In the genomic region with DNA sequence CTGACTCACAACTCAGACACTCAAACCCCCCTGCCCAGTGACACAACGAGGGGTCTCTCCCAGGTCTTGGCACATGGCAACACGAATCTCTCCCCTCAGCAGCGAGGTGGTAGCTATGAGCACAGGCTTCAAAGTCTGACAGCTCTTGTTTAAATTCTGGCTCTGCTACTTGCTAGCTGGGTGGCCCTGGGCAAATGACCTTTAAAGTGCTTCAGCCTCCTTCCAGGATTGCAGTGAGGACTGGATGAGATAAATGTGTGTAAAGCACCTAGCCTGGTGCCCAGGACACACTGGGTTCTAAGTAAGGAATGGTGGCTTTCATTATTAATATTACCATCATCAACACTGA, we compare ENCODE assay signal across 12 cellular contexts. TPM values are rescaled to one million over a fixed set of nuclear protein-coding genes. Genes with fewer than 3 reads are reported as not detected.
DNase-seq lines count a peak whose midpoint lies in the region; ATAC-seq and TF ChIP-seq lines count a peak whose summit lies in the region.
"Had no signal": no experiment of that assay in that cellular context is flagged by ENCODE, and none has a peak within 500 bp of the region (broad histone marks: within the 10 kb centered on the region; RNA-seq: fewer than 3 reads in every experiment).

No MANE protein-coding gene starts in this region.

- peak overlapping the region; percentile 41 for H3K9ac ChIP-seq in PC-3 (ENCODE audit: low read length)
- peak overlapping the region; percentile 36 for H3K9ac ChIP-seq in mammary epithelial cell (ENCODE audit: insufficient read depth, low read length)
- peak overlapping the region; percentile 85 for H3K9ac ChIP-seq in mesenchymal stem cell (ENCODE audit: low read length)

- H4K8ac ChIP-seq in mesenchymal stem cell (ENCODE audit: low read length) = peak overlapping the region; percentile 93

- TF ChIP-seq CTCF in PC-3 (conservative IDR thresholded peaks at IDR 0.05; ENCODE audit: low read depth, low read length) = no peak
- TF ChIP-seq CTCF in mammary epithelial cell (conservative IDR thresholded peaks at IDR 0.05 in 1 of 2, IDR thresholded peaks at IDR 0.05 in 1 of 2; ENCODE audit: extremely low read depth in 1 of 2, insufficient read depth in 1 of 2, low read depth in 1 of 2, low read length in 2 of 2) = no peak

- CTCF ChIA-PET in PC-3 (lab: Charles Lee) (interaction anchor here (1.0 kb wide), 1 partner anchor 77 kb away, joined by 5 read pairs; no protein-coding TSS in a partner anchor), mammary epithelial cell (lab: Charles Lee; ENCODE audit: low non-redundant PET) (interaction anchor here (0.6 kb wide), 1 partner anchor 63 kb away, joined by 3 read pairs; no protein-coding TSS in a partner anchor)

- H3K27me3 ChIP-seq in PC-3 (ENCODE audit: low read length) = no peaks in the 10 kb centered on the region
- no peaks in the 10 kb centered on the region for H3K27me3 ChIP-seq in mammary epithelial cell (ENCODE audit: insufficient read depth, low read length)
- no peaks in the 10 kb centered on the region for H3K27me3 ChIP-seq in mesenchymal stem cell (ENCODE audit: control insufficient read depth in 1 of 2, insufficient read depth in 1 of 2, low read length in 2 of 2)

- dilution Hi-C loops in mammary epithelial cell (cut with HindIII; ENCODE audit: low sequenced_read_pairs) = no loop called here

- POLR2A ChIA-PET in PC-3 (lab: Charles Lee; ENCODE audit: unreplicated experiment) = no interaction called here

- peaks cover 44% of the 10 kb centered on the region for H3K36me3 ChIP-seq in PC-3 (ENCODE audit: low read depth, low read length)
- H3K36me3 ChIP-seq in mammary epithelial cell (ENCODE audit: insufficient read depth, low read length) = peaks cover 14% of the 10 kb centered on the region
- peaks cover 25 to 46% of the 10 kb centered on the region in 2 experiments for H3K36me3 ChIP-seq in mesenchymal stem cell (ENCODE audit: control insufficient read depth in 1 of 2, insufficient read depth in 2 of 2, low read depth in 1 of 2, low read length in 2 of 2)

- no peaks in the 10 kb centered on the region for H3K9me2 ChIP-seq in PC-3 (replicated peaks; ENCODE audit: low read length)

- ATAC-seq in PC-3 (peak; percentile 18; the same call in 1 of the 2 replicates), HG02588 (IDR thresholded peaks at IDR 0.05; ENCODE audit: unreplicated experiment) (no peak), HG03175 (IDR thresholded peaks at IDR 0.05; ENCODE audit: unreplicated experiment) (no peak)

- H2BK120ac ChIP-seq in mesenchymal stem cell (ENCODE audit: low read depth, low read length) = peak overlapping the region; percentile 64

- H3K4me3 ChIP-seq in PC-3 (ENCODE audit: low read length) (no peak overlapping the region), mammary epithelial cell (replicated peaks in 1 of 3; ENCODE audit: insufficient read depth in 1 of 3, low read depth in 2 of 3, low read length in 3 of 3) (no peak overlapping the region), mesenchymal stem cell (ENCODE audit: insufficient read depth in 1 of 2, low read depth in 1 of 2, low read length in 2 of 2) (peak overlapping the region in 1 of 2 experiments; percentile 39)

- H2BK15ac ChIP-seq in mesenchymal stem cell (ENCODE audit: low read depth, poor library complexity, severe bottlenecking) = peak overlapping the region; percentile 31

- H3K79me2 ChIP-seq in PC-3 (ENCODE audit: low read length) (peaks cover 7% of the 10 kb centered on the region; the same call in 1 of the 2 replicates), mammary epithelial cell (ENCODE audit: insufficient read depth, low read length) (no peaks in the 10 kb centered on the region)

- H3K23ac ChIP-seq in mesenchymal stem cell (ENCODE audit: low read length in 2 of 2) = no peak overlapping the region

- peak overlapping the region in 1 of 2 experiments; percentile 79 for H3K14ac ChIP-seq in mesenchymal stem cell (ENCODE audit: low read length in 2 of 2)

- intact Hi-C loops in PC-3 (cut with micrococcal nuclease) (no loop called here), mammary epithelial cell (cut with micrococcal nuclease) (loop anchor here (1.0 kb wide), 1 partner anchor 7 kb away; no protein-coding TSS in a partner anchor)

- H3K27ac ChIP-seq in PC-3 (ENCODE audit: low read length) (peak overlapping the region; percentile 87), mammary epithelial cell (ENCODE audit: insufficient read depth, low read depth, low read length) (peak overlapping the region; percentile 85), mesenchymal stem cell (ENCODE audit: low read length, poor library complexity, severe bottlenecking) (peak overlapping the region; percentile 95), temporal lobe (ENCODE audit: low read depth, low read length) (peak overlapping the region; percentile 55)

- WGBS in mammary epithelial cell (ENCODE audit: low coverage, missing lambda C conversion rate) = 0% methylated on average over 3 of the region's 3 CpGs
- 55% methylated on average over 3 of the region's 3 CpGs for WGBS in mesenchymal stem cell

- H2AFZ ChIP-seq in PC-3 (ENCODE audit: low read length) (no peak overlapping the region), mammary epithelial cell (ENCODE audit: low read depth, low read length) (peak overlapping the region; percentile 61), mesenchymal stem cell (ENCODE audit: low read depth, low read length) (no peak overlapping the region)

- H4K20me1 ChIP-seq in PC-3 (ENCODE audit: low read length) (no peaks in the 10 kb centered on the region), mammary epithelial cell (ENCODE audit: insufficient read depth, low read length) (no peaks in the 10 kb centered on the region)

- H2BK12ac ChIP-seq in mesenchymal stem cell (ENCODE audit: low read length in 2 of 2) = peak overlapping the region; percentile 84 to 97

- BruUV-seq in PC-3 (replicated peaks; lab: Mats Ljungman, UMichigan) (no TSS peak), mammary epithelial cell (replicated peaks; lab: Mats Ljungman, UMichigan) (no TSS peak)

- in situ Hi-C loops in mammary epithelial cell (cut with MboI; ENCODE audit: low sequenced_read_pairs in 2 of 2) = loop anchor here in 1 of 2 donors (5.0 kb wide), 1 partner anchor 66 kb away; no protein-coding TSS in a partner anchor

- H3K4ac ChIP-seq in mesenchymal stem cell (ENCODE audit: low read depth in 1 of 2, low read length in 2 of 2) = peak overlapping the region; percentile 83 to 94

- H4K91ac ChIP-seq in mesenchymal stem cell (ENCODE audit: low read length) = peak overlapping the region; percentile 85

- H3K4me1 ChIP-seq in PC-3 (ENCODE audit: insufficient read depth, low read length) (peaks cover 27% of the 10 kb centered on the region), mammary epithelial cell (ENCODE audit: insufficient read depth, low read length) (peaks cover 32% of the 10 kb centered on the region), mesenchymal stem cell (ENCODE audit: control insufficient read depth, insufficient read depth, low read depth, low read length) (peaks cover 12% of the 10 kb centered on the region)

- peaks cover 19% of the 10 kb centered on the region for H3K79me1 ChIP-seq in mesenchymal stem cell (replicated peaks; ENCODE audit: low read length, poor library complexity, severe bottlenecking)

- H2BK5ac ChIP-seq in mesenchymal stem cell (ENCODE audit: low read depth, low read length, poor library complexity, severe bottlenecking) = peak overlapping the region; percentile 66

- no peaks in the 10 kb centered on the region for H3F3A ChIP-seq in PC-3 (ENCODE audit: low read length, unreplicated experiment)

- DNase-seq in PC-3 (no peak), mammary epithelial cell (no peak), mesenchymal stem cell (no peak), DMS53 (lab: John Stamatoyannopoulos, UW) (no peak)
- DNase-seq: activated gamma-delta T cell treated with Interleukin-2 at 50 U/mL for 16 hours; NCI-H1436 treated with DMSO at 0.1 percent for 48 hours; NCI-H69; stimulated activated CD4-positive, alpha-beta T cell treated with anti-CD3 and anti-CD28 coated beads, Interleukin-4, amount 100 ng/mL, for 4 hours; stimulated activated naive CD4-positive, alpha-beta T cell had no signal

- peak overlapping the region; percentile 94 for H2AK5ac ChIP-seq in mesenchymal stem cell (ENCODE audit: low read length, severe bottlenecking)

- no peaks in the 10 kb centered on the region for H3K9me3 ChIP-seq in PC-3 (ENCODE audit: low read length)
- H3K9me3 ChIP-seq in mammary epithelial cell (replicated peaks; ENCODE audit: insufficient read depth, low read length) = no peaks in the 10 kb centered on the region
- no peaks in the 10 kb centered on the region for H3K9me3 ChIP-seq in mesenchymal stem cell (ENCODE audit: control insufficient read depth, low read length)

- H3K4me2 ChIP-seq in PC-3 (ENCODE audit: low read length) = peak overlapping the region; percentile 48
- peak overlapping the region; percentile 25 for H3K4me2 ChIP-seq in mammary epithelial cell (ENCODE audit: insufficient read depth, low read depth, low read length)
- no peak overlapping the region for H3K4me2 ChIP-seq in mesenchymal stem cell (ENCODE audit: low read length, poor library complexity, severe bottlenecking)

- H3K18ac ChIP-seq in mesenchymal stem cell (ENCODE audit: low read depth in 1 of 2, low read length in 2 of 2) = peak overlapping the region; percentile 91 to 96

RNA-seq across cellular contexts. Expression of a gene that starts 23.2 kb away (rescaled TPM):
- total RNA-seq in PC-3 (2014; rRNA removed) (113 and 133 TPM in 2 replicates), mammary epithelial cell (1 to 10 TPM; 4.3 to 5.9 TPM), temporal lobe (1.5 TPM)
- polyA plus RNA-seq in mammary epithelial cell = 1.5 TPM
- polyA minus RNA-seq in mammary epithelial cell = not detected
- polyA plus RNA-seq in mesenchymal stem cell (2013, experiment 1 of 2) = 63.7 TPM
- 61.6 TPM for polyA plus RNA-seq in mesenchymal stem cell (2013, experiment 2 of 2)

RNA-seq across cellular contexts. Expression of a gene that starts 56.0 kb away (rescaled TPM):
- total RNA-seq in PC-3 (2014; rRNA removed) (18.8 and 19.4 TPM in 2 replicates), mammary epithelial cell (10 to 100 TPM; 34.6 to 53.0 TPM), temporal lobe (34.9 TPM)
- polyA plus RNA-seq in mammary epithelial cell = 22.3 TPM
- polyA minus RNA-seq in mammary epithelial cell = 28.9 TPM
- 22.4 TPM for polyA plus RNA-seq in mesenchymal stem cell (2013, experiment 1 of 2)
- 23.4 TPM for polyA plus RNA-seq in mesenchymal stem cell (2013, experiment 2 of 2)

Comparison
In these comparisons a context has a peak if more than half of its experiments do, and no peak if none do; other contexts are left out.
1. RNA of a gene that starts 23.2 kb away (total RNA-seq): 113 to 133 TPM in PC-3; 4.3 to 5.9 TPM in mammary epithelial cell and 1.5 TPM in temporal lobe (single experiment); every median in the first group is over 10 times any median in the second.
2. Peak in every context shown above with its lines, with median percentiles within 50 percentile points of each other: H3K27ac ChIP-seq and H3K9ac ChIP-seq.